Comparison of ENCODE assay signal across 1 cellular context in genomic region chr4:100286601-100287000, GRCh38.
TF ChIP-seq lines count a peak whose summit lies in the region.

No MANE protein-coding gene starts in this region.

TF ChIP-seq in SK-N-SH treated with all-trans-retinoic acid at 6 μM for 48 hours, 23 proteins besides CTCF, POLR2A, EP300 and RAD21 (continued from another document):
- TF ChIP-seq TSHZ2 (CRISPR knock-in tag; IDR thresholded peaks at IDR 0.05) (no peak), SNAI2 (CRISPR knock-in tag; IDR thresholded peaks at IDR 0.05) (no peak), TOX (CRISPR knock-in tag; IDR thresholded peaks at IDR 0.05; ENCODE audit: borderline replicate concordance) (no peak)
